ENCODE assay signal across 11 cellular contexts in genomic region chr20:50242863-50243609, GRCh38. TPM values are rescaled to one million over a fixed set of nuclear protein-coding genes. Genes with fewer than 3 reads are reported as not detected.
DNase-seq lines count a peak whose midpoint lies in the region; ATAC-seq, FAIRE-seq and TF ChIP-seq lines count a peak whose summit lies in the region.
"Had no signal": no experiment of that assay in that cellular context is flagged by ENCODE, and none has a peak within 500 bp of the region (broad histone marks: within the 10 kb centered on the region; RNA-seq: fewer than 3 reads in every experiment).

No MANE protein-coding gene starts in this region.

- dilution Hi-C loops in keratinocyte (cut with MboI; ENCODE audit: extremely low pct_ligation_motif_present, low sequenced_read_pairs) = no loop called here

- ATAC-seq in HG03378 (IDR thresholded peaks at IDR 0.05; ENCODE audit: unreplicated experiment) = no peak
- ATAC-seq in stimulated activated naive B cell treated with anti-CD40 and anti-IgM and Interleukin-4, amounts not matched to agents 10 μg/mL and 1 μg/mL and 100 μg/mL, for 72 hours (replicated peaks) = no peak
- ATAC-seq: left lobe of liver had no signal

- no peak overlapping the region for H3K4me3 ChIP-seq in keratinocyte (ENCODE audit: control insufficient read depth in 2 of 3, extremely low read depth in 1 of 3, insufficient read depth in 2 of 3, low read depth in 1 of 3, low read length in 3 of 3)

- no peaks in the 10 kb centered on the region for H3K9me3 Mint-ChIP-seq in stimulated activated naive B cell treated with anti-CD40 and anti-IgM and Interleukin-4, amounts not matched to agents 10 μg/mL and 1 μg/mL and 100 μg/mL, for 72 hours

- no peaks in the 10 kb centered on the region for H3K9me1 ChIP-seq in keratinocyte (ENCODE audit: control insufficient read depth, extremely low read depth, insufficient read depth, low read length)

- DNase-seq in NCI-H1436 (lab: John Stamatoyannopoulos, UW) (peak; percentile 44), NCI-H1436 treated with DMSO at 0.1 percent for 48 hours (lab: John Stamatoyannopoulos, UW) (no peak), amygdala (lab: John Stamatoyannopoulos, UW) (peak in 54 of 56 donors; percentile 16 to 91 (median 65)), keratinocyte (ENCODE audit: low read depth, low spot score) (no peak), superior temporal gyrus (ENCODE audit: extremely low spot score) (peak; percentile 80), D721Med (ENCODE audit: insufficient read length, low spot score) (no peak)
- DNase-seq in stimulated activated naive B cell treated with anti-CD40 and anti-IgM and Interleukin-4, amounts not matched to agents 10 μg/mL and 1 μg/mL and 100 μg/mL, for 72 hours = no peak
- DNase-seq: activated CD4-positive, CD25-positive, alpha-beta regulatory T cell treated with anti-CD3 and anti-CD28 coated beads, Interleukin-2, amount 50 U/mL, for 72 hours had no signal

- H3K36me3 ChIP-seq in keratinocyte (ENCODE audit: control insufficient read depth in 2 of 2, extremely low read depth in 1 of 2, insufficient read depth in 2 of 2, low read length in 2 of 2) = no peaks in the 10 kb centered on the region

- no peak for TF ChIP-seq CTCF in keratinocyte (optimal IDR thresholded peaks at IDR 0.05 in 1 of 3, IDR thresholded peaks at IDR 0.05 in 1 of 3, conservative IDR thresholded peaks at IDR 0.05 in 1 of 3; ENCODE audit: extremely low read depth in 1 of 3, insufficient read depth in 2 of 3, low read length in 3 of 3)
- no peak for TF ChIP-seq CTCF in D721Med (IDR thresholded peaks at IDR 0.05; ENCODE audit: insufficient read depth, missing control alignments)

- FAIRE-seq in keratinocyte (lab: Jason Lieb, UNC) (no peak), D721Med (lab: Jason Lieb, UNC) (no peak)
- FAIRE-seq: A204.1 had no signal

- H3K4me2 ChIP-seq in keratinocyte (ENCODE audit: control insufficient read depth, extremely low read depth, insufficient read depth, low read depth, low read length) = peak overlapping the region; percentile 25

- H3K4me1 ChIP-seq in keratinocyte (ENCODE audit: control insufficient read depth, extremely low read depth, insufficient read depth, low read length) = peaks cover 42% of the 10 kb centered on the region

- H2AFZ ChIP-seq in keratinocyte (ENCODE audit: control insufficient read depth, low read length) = no peak overlapping the region

- H3K27ac ChIP-seq in keratinocyte (ENCODE audit: control insufficient read depth, insufficient read depth, low read length) = no peak overlapping the region

- no peaks in the 10 kb centered on the region for H3K79me2 ChIP-seq in keratinocyte (ENCODE audit: control insufficient read depth, insufficient read depth, low read length)

- no peaks in the 10 kb centered on the region for H3K36me3 Mint-ChIP-seq in stimulated activated naive B cell treated with anti-CD40 and anti-IgM and Interleukin-4, amounts not matched to agents 10 μg/mL and 1 μg/mL and 100 μg/mL, for 72 hours

- H3K4me1 Mint-ChIP-seq in stimulated activated naive B cell treated with anti-CD40 and anti-IgM and Interleukin-4, amounts not matched to agents 10 μg/mL and 1 μg/mL and 100 μg/mL, for 72 hours = no peaks in the 10 kb centered on the region

- no peaks in the 10 kb centered on the region for H3K27me3 ChIP-seq in keratinocyte (ENCODE audit: control insufficient read depth, extremely low read depth, insufficient read depth, low read length)

- peak overlapping the region; percentile 45 for H3K9ac ChIP-seq in keratinocyte (ENCODE audit: control insufficient read depth, extremely low read depth, insufficient read depth, low read length)

- no peaks in the 10 kb centered on the region for H4K20me1 ChIP-seq in keratinocyte (ENCODE audit: control insufficient read depth, extremely low read depth, insufficient read depth, low read length)

- H3K4me3 Mint-ChIP-seq in stimulated activated naive B cell treated with anti-CD40 and anti-IgM and Interleukin-4, amounts not matched to agents 10 μg/mL and 1 μg/mL and 100 μg/mL, for 72 hours = peak overlapping the region in 1 of 2 donors; percentile 23

- peaks cover 27 to 37% of the 10 kb centered on the region in 2 donors for H3K27me3 Mint-ChIP-seq in stimulated activated naive B cell treated with anti-CD40 and anti-IgM and Interleukin-4, amounts not matched to agents 10 μg/mL and 1 μg/mL and 100 μg/mL, for 72 hours

- no peaks in the 10 kb centered on the region for H3K9me3 ChIP-seq in keratinocyte (ENCODE audit: control insufficient read depth, low read depth, low read length)

- H3K27ac Mint-ChIP-seq in stimulated activated naive B cell treated with anti-CD40 and anti-IgM and Interleukin-4, amounts not matched to agents 10 μg/mL and 1 μg/mL and 100 μg/mL, for 72 hours = no peak overlapping the region

RNA-seq across cellular contexts. Expression of gene CEBPB, which starts 52.4 kb away (rescaled TPM):
- 11.2 to 23.1 TPM (median 15.8 TPM) in 3 replicates for polyA plus RNA-seq in keratinocyte
- 29.3 TPM for polyA plus RNA-seq in keratinocyte (2011; ENCODE audit: low read depth)
- polyA plus RNA-seq in keratinocyte (2011; cell fraction: cytosol; rRNA removed) = 8.5 and 17.2 TPM in 2 replicates
- 15.7 and 21.8 TPM in 2 replicates for polyA plus RNA-seq in keratinocyte (2011; cell fraction: nucleus; rRNA removed)
- 20.9 and 67.3 TPM in 2 replicates for polyA plus RNA-seq in keratinocyte (2012; ENCODE audit: low replicate concordance)
- 3.1 to 4.4 TPM (median 4.1 TPM) in 3 replicates for polyA minus RNA-seq in keratinocyte
- 61.0 TPM for polyA minus RNA-seq in keratinocyte (2011; cell fraction: cytosol; rRNA and poly(A)+ RNA removed)
- polyA minus RNA-seq in keratinocyte (2011; cell fraction: nucleus; rRNA and poly(A)+ RNA removed) = 16.2 and 23.4 TPM in 2 replicates

Comparison
In these comparisons a context has a peak if more than half of its experiments do, and no peak if none do; other contexts are left out.
1. DNase-seq: peak in NCI-H1436 (single experiment), amygdala (54 of 56) and superior temporal gyrus (single experiment); none in NCI-H1436 treated with DMSO at 0.1 percent for 48 hours (single experiment), keratinocyte (single experiment), D721Med (single experiment) and stimulated activated naive B cell treated with anti-CD40 and anti-IgM and Interleukin-4, amounts not matched to agents 10 μg/mL and 1 μg/mL and 100 μg/mL, for 72 hours (single experiment).